12 cellular contexts compared by ENCODE assay signal in genomic region chr21:34221331-34222030, GRCh38.
"Had no signal": no experiment of that assay in that cellular context is flagged by ENCODE, and none has a peak within 500 bp of the region (broad histone marks: within the 10 kb centered on the region; RNA-seq: fewer than 3 reads in every experiment).

No MANE protein-coding gene starts in this region.

- H3K27me3 ChIP-seq: adrenal gland, body of pancreas, heart left ventricle, pancreas, sigmoid colon, spleen had no signal

- H3K9me3 ChIP-seq: adrenal gland, body of pancreas, heart left ventricle, pancreas, sigmoid colon, spleen, thoracic aorta had no signal

- H3K4me3 ChIP-seq: adrenal gland, body of pancreas, heart left ventricle, pancreas, sigmoid colon, spleen, thoracic aorta had no signal

- H3K4me1 ChIP-seq: adrenal gland, body of pancreas, pancreas, spleen had no signal

- DNase-seq: activated CD4-positive, alpha-beta T cell treated with anti-CD3 and anti-CD28 coated beads, Interleukin-2, amount 10 ng/mL, durations not matched to agents 7 days and 5 days; activated naive CD4-positive, alpha-beta T cell treated with anti-CD3 and anti-CD28 coated beads for 36 hours; adrenal gland; body of pancreas; effector memory CD4-positive, alpha-beta T cell; heart left ventricle; left colon; pancreas; sigmoid colon; spleen; SW 1271 had no signal

- H3K27ac ChIP-seq: adrenal gland, body of pancreas, heart left ventricle, pancreas, sigmoid colon, spleen, thoracic aorta had no signal

- H3K36me3 ChIP-seq: adrenal gland, heart left ventricle, pancreas, sigmoid colon, spleen, thoracic aorta had no signal
